Comparison of ENCODE assay signal across 17 cellular contexts in genomic region chr1:243680861-243681260, GRCh38.
A peak's percentile ranks its signal among the peaks of the same experiment; 100 is the strongest.
DNase-seq lines count a peak whose midpoint lies in the region; ATAC-seq, FAIRE-seq and TF ChIP-seq lines count a peak whose summit lies in the region.
"Had no signal": no experiment of that assay in that cellular context is flagged by ENCODE, and none has a peak within 500 bp of the region (broad histone marks: within the 10 kb centered on the region; RNA-seq: fewer than 3 reads in every experiment).

No MANE protein-coding gene starts in this region.

- no peak overlapping the region for H2AFZ ChIP-seq in mesenchymal stem cell (ENCODE audit: low read depth, low read length)

- no peak overlapping the region for H2BK5ac ChIP-seq in mesenchymal stem cell (ENCODE audit: low read depth, low read length, poor library complexity, severe bottlenecking)

- no peak overlapping the region for H3K4ac ChIP-seq in mesenchymal stem cell (ENCODE audit: low read depth in 1 of 2, low read length in 2 of 2)

- H4K91ac ChIP-seq in mesenchymal stem cell (ENCODE audit: low read length) = no peak overlapping the region

- no peak overlapping the region for H3K18ac ChIP-seq in mesenchymal stem cell (ENCODE audit: low read depth in 1 of 2, low read length in 2 of 2)

- peaks cover 18% of the 10 kb centered on the region for H3K36me3 Mint-ChIP-seq in T-helper 17 cell (ENCODE audit: low read depth)

- intact Hi-C loops in left ventricle myocardium inferior (cut with micrococcal nuclease) = no loop called here

- no peak overlapping the region for H3K14ac ChIP-seq in mesenchymal stem cell (ENCODE audit: low read length in 2 of 2)

- H2AK5ac ChIP-seq in mesenchymal stem cell (ENCODE audit: low read length, severe bottlenecking) = no peak overlapping the region

- H3K36me3 ChIP-seq in mesenchymal stem cell (ENCODE audit: control insufficient read depth in 1 of 2, insufficient read depth in 2 of 2, low read depth in 1 of 2, low read length in 2 of 2) (peaks cover 0 to 13% of the 10 kb centered on the region in 2 experiments), left ventricle myocardium inferior (peaks cover 3% of the 10 kb centered on the region)
- H3K36me3 ChIP-seq: BE2C had no signal

- H3K27ac Mint-ChIP-seq in T-helper 17 cell = peak overlapping the region; percentile 37
- H3K27ac Mint-ChIP-seq: CD4-positive, CD25-positive, alpha-beta regulatory T cell; H9 had no signal

- H3K4me3 ChIP-seq in mesenchymal stem cell (ENCODE audit: insufficient read depth in 1 of 2, low read depth in 1 of 2, low read length in 2 of 2) (no peak overlapping the region), left ventricle myocardium inferior (no peak overlapping the region)
- H3K4me3 ChIP-seq: GM12878 had no signal

- H2BK120ac ChIP-seq in mesenchymal stem cell (ENCODE audit: low read depth, low read length) = no peak overlapping the region

- no peak for FAIRE-seq in HTR-8/SVneo (lab: Jason Lieb, UNC)
- FAIRE-seq: GM12878, GM19239, H1 had no signal

- no peak overlapping the region for H3K4me2 ChIP-seq in mesenchymal stem cell (ENCODE audit: low read length, poor library complexity, severe bottlenecking)

- H3K23ac ChIP-seq in mesenchymal stem cell (ENCODE audit: low read length in 2 of 2) = no peak overlapping the region

- H3K9me3 ChIP-seq in T-helper 17 cell (ENCODE audit: control insufficient read depth, low read length, poor library complexity, severe bottlenecking) (no peaks in the 10 kb centered on the region), mesenchymal stem cell (ENCODE audit: control insufficient read depth, low read length) (no peaks in the 10 kb centered on the region), left ventricle myocardium inferior (replicated peaks) (no peaks in the 10 kb centered on the region)
- H3K9me3 ChIP-seq: BE2C had no signal

- H3K4me1 Mint-ChIP-seq in T-helper 17 cell = peaks cover 11% of the 10 kb centered on the region
- H3K4me1 Mint-ChIP-seq: H9 had no signal

- H3K79me1 ChIP-seq in mesenchymal stem cell (replicated peaks; ENCODE audit: low read length, poor library complexity, severe bottlenecking) = peaks cover 11% of the 10 kb centered on the region

- H3K4me1 ChIP-seq in mesenchymal stem cell (ENCODE audit: control insufficient read depth, insufficient read depth, low read depth, low read length) (no peaks in the 10 kb centered on the region), left ventricle myocardium inferior (no peaks in the 10 kb centered on the region)
- H3K4me1 ChIP-seq: BE2C had no signal

- H2BK12ac ChIP-seq in mesenchymal stem cell (ENCODE audit: low read length in 2 of 2) = no peak overlapping the region

- H3K27me3 ChIP-seq in mesenchymal stem cell (ENCODE audit: control insufficient read depth in 1 of 2, insufficient read depth in 1 of 2, low read length in 2 of 2) (no peaks in the 10 kb centered on the region), left ventricle myocardium inferior (ENCODE audit: low read depth) (no peaks in the 10 kb centered on the region)
- H3K27me3 ChIP-seq: BE2C had no signal

- no peaks in the 10 kb centered on the region for H3K27me3 Mint-ChIP-seq in T-helper 17 cell
- H3K27me3 Mint-ChIP-seq: CD4-positive, CD25-positive, alpha-beta regulatory T cell; CD8-positive, alpha-beta memory T cell had no signal

- peak; percentile 46 for DNase-seq in EH (ENCODE audit: low read depth)
- DNase-seq in T-helper 17 cell = no peak
- DNase-seq in mesenchymal stem cell = peak; percentile 9
- DNase-seq in left ventricle myocardium inferior = no peak
- no peak for DNase-seq in HTR-8/SVneo (ENCODE audit: insufficient read length, low spot score)
- DNase-seq in NCI-H345 (lab: John Stamatoyannopoulos, UW) = no peak
- DNase-seq: BE2C; C1 segment of cervical spinal cord; CD4-positive, CD25-positive, alpha-beta regulatory T cell; CD8-positive, alpha-beta memory T cell; COR-L47; DMS153; DMS79; H9 had no signal

- no peak overlapping the region for H3K27ac ChIP-seq in mesenchymal stem cell (ENCODE audit: low read length, poor library complexity, severe bottlenecking)
- no peak overlapping the region for H3K27ac ChIP-seq in left ventricle myocardium inferior (replicated peaks)

- no peak for ATAC-seq in T-helper 17 cell
- ATAC-seq: GM12878 had no signal

- no peak overlapping the region for H2BK15ac ChIP-seq in mesenchymal stem cell (ENCODE audit: low read depth, poor library complexity, severe bottlenecking)

- H4K8ac ChIP-seq in mesenchymal stem cell (ENCODE audit: low read length) = no peak overlapping the region

- no peak overlapping the region for H3K9ac ChIP-seq in mesenchymal stem cell (ENCODE audit: low read length)

- no peak for TF ChIP-seq CTCF in left ventricle myocardium inferior (IDR thresholded peaks at IDR 0.05; ENCODE audit: borderline replicate concordance)

- no peak overlapping the region for H3K4me3 Mint-ChIP-seq in T-helper 17 cell
- H3K4me3 Mint-ChIP-seq: CD4-positive, CD25-positive, alpha-beta regulatory T cell; CD8-positive, alpha-beta memory T cell; H9 had no signal

Comparison
In these comparisons a context has a peak if more than half of its experiments do, and no peak if none do; other contexts are left out.
1. DNase-seq: peak in EH (single experiment) and mesenchymal stem cell (single experiment); none in T-helper 17 cell (0 of 3), left ventricle myocardium inferior (single experiment), HTR-8/SVneo (single experiment) and NCI-H345 (single experiment).